31 cellular contexts compared by ENCODE assay signal in the genomic region with DNA sequence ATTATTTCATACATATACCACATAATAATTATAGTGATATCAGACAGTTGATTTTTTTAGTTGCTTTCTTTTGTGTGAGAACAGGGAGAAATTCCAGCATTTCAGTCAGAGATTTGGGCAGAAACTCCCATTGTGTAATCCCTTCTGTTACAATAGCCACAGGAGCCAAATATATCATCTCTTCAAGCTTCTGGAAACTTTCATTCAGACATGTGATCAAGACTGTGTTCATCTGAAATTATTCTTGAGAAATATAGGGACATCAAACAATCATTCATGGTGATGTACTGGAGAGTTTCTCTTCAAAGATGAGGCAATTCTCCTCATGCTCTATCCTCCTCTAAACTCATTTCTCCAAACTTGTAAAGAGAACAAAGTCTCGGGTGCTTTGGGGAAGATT. TPM values are rescaled to one million over a fixed set of nuclear protein-coding genes. Genes with fewer than 3 reads are reported as not detected.
DNase-seq lines count a peak whose midpoint lies in the region; ATAC-seq, FAIRE-seq and TF ChIP-seq lines count a peak whose summit lies in the region.
"Had no signal": no experiment of that assay in that cellular context is flagged by ENCODE, and none has a peak within 500 bp of the region (broad histone marks: within the 10 kb centered on the region; RNA-seq: fewer than 3 reads in every experiment).

No MANE protein-coding gene starts in this region.

- H3K27me3 ChIP-seq in gastrocnemius medialis, result no peaks in the 10 kb centered on the region
- peaks cover 4% of the 10 kb centered on the region; the same call in 1 of the 2 replicates for H3K27me3 ChIP-seq in MG63

- no peak overlapping the region for H3K4me3 ChIP-seq in fibroblast of pulmonary artery (replicated peaks; ENCODE audit: low read depth, low read length)
- H3K4me3 ChIP-seq in gastrocnemius medialis, result no peak overlapping the region
- no peak overlapping the region for H3K4me3 ChIP-seq in MG63
- H3K4me3 ChIP-seq: HAP-1 had no signal

- ATAC-seq in gastrocnemius medialis (peak; percentile 53 to 63), GM19397 (IDR thresholded peaks at IDR 0.05; ENCODE audit: unreplicated experiment) (no peak)
- ATAC-seq: PC-3 had no signal

- no peaks in the 10 kb centered on the region for H3K9me3 ChIP-seq in gastrocnemius medialis
- no peaks in the 10 kb centered on the region for H3K9me3 ChIP-seq in MG63
- H3K9me3 ChIP-seq: HAP-1, SK-N-SH had no signal

- FAIRE-seq in urothelium cell line (lab: Jason Lieb, UNC), result no peak
- FAIRE-seq in frontal cortex (lab: Jason Lieb, UNC), result no peak
- FAIRE-seq: A204.1, GM12892, GM19239 had no signal

- H3K27ac ChIP-seq in gastrocnemius medialis, result no peak overlapping the region
- H3K27ac ChIP-seq: C4-2B had no signal

- intact Hi-C loops in gastrocnemius medialis (cut with DNase I; ENCODE audit: low total_unique reads), result no loop called here

- H3K36me3 ChIP-seq in gastrocnemius medialis, result no peaks in the 10 kb centered on the region
- H3K36me3 ChIP-seq in MG63, result no peaks in the 10 kb centered on the region
- H3K36me3 ChIP-seq: HAP-1 had no signal

- TF ChIP-seq POLR2A in gastrocnemius medialis (IDR thresholded peaks at IDR 0.05), result no peak

- in situ Hi-C loops in gastrocnemius medialis (cut with MboI; ENCODE audit: low sequenced_read_pairs in 4 of 4), result no loop called here

- no peak for TF ChIP-seq CTCF in fibroblast of pulmonary artery (IDR thresholded peaks at IDR 0.05; ENCODE audit: low read length, missing control alignments)
- no peak for TF ChIP-seq CTCF in gastrocnemius medialis (IDR thresholded peaks at IDR 0.05 in 4 of 5, conservative IDR thresholded peaks at IDR 0.05 in 1 of 5)

- no peaks in the 10 kb centered on the region for H3K4me1 ChIP-seq in gastrocnemius medialis
- H3K4me1 ChIP-seq: HAP-1 had no signal

- DNase-seq in Ammon's horn (ENCODE audit: low spot score), result peak; percentile 18
- DNase-seq in amniotic epithelial cell (ENCODE audit: low read depth), result peak; percentile 35
- peak; percentile 59 for DNase-seq in fibroblast of pulmonary artery (ENCODE audit: low read depth)
- no peak for DNase-seq in gastrocnemius medialis
- DNase-seq in MG63, result no peak
- DNase-seq in urothelium cell line (ENCODE audit: low spot score), result no peak
- no peak for DNase-seq in frontal cortex (ENCODE audit: low spot score in 2 of 2)
- DNase-seq: Calu3; CD8-positive, alpha-beta memory T cell; DMS79 treated with DMSO at 0.1 percent for 48 hours; GF-D8; GOT3; HFFc6; IMR-90; KG1; NCI-H1048; NCI-H1417; NCI-H1694; NCI-H2029 treated with DMSO at 0.1 percent for 48 hours; NCI-H446 treated with DMSO at 0.1 percent for 48 hours; NCI-H526; NCI-H82; NK-92 treated with Interleukin-12 subunit alpha and Interleukin-12 subunit beta, amount 100 ng/mL, for 24 hours; PC-3; SK-N-SH had no signal

RNA-seq across cellular contexts. Expression of a gene that starts 35.3 kb away (rescaled TPM):
- total RNA-seq in gastrocnemius medialis (10 to 100 TPM; 14.6 to 23.2 (median 21.5) TPM), frontal cortex (230 TPM)
- total RNA-seq in MG63 (2014; rRNA removed; shearing (Covaris generic); ENCODE audit: low replicate concordance), result 55.7 TPM in 2 replicates

RNA-seq across cellular contexts. Expression of a gene that starts 53.5 kb away (rescaled TPM):
- total RNA-seq in gastrocnemius medialis, result 1 to 10 TPM; 3.9 to 7.8 (median 7.6) TPM
- 13.3 and 20.1 TPM in 2 replicates for total RNA-seq in MG63 (2014; rRNA removed; shearing (Covaris generic); ENCODE audit: low replicate concordance)
- 52.6 TPM for total RNA-seq in frontal cortex

Comparison
In these comparisons a context has a peak if more than half of its experiments do, and no peak if none do; other contexts are left out.
1. DNase-seq: peak in Ammon's horn (single experiment), amniotic epithelial cell (single experiment) and fibroblast of pulmonary artery (single experiment); none in gastrocnemius medialis (0 of 2), MG63 (single experiment), urothelium cell line (single experiment) and frontal cortex (0 of 2).